Comparison of ENCODE assay signal across 1 cellular context in the genomic region with DNA sequence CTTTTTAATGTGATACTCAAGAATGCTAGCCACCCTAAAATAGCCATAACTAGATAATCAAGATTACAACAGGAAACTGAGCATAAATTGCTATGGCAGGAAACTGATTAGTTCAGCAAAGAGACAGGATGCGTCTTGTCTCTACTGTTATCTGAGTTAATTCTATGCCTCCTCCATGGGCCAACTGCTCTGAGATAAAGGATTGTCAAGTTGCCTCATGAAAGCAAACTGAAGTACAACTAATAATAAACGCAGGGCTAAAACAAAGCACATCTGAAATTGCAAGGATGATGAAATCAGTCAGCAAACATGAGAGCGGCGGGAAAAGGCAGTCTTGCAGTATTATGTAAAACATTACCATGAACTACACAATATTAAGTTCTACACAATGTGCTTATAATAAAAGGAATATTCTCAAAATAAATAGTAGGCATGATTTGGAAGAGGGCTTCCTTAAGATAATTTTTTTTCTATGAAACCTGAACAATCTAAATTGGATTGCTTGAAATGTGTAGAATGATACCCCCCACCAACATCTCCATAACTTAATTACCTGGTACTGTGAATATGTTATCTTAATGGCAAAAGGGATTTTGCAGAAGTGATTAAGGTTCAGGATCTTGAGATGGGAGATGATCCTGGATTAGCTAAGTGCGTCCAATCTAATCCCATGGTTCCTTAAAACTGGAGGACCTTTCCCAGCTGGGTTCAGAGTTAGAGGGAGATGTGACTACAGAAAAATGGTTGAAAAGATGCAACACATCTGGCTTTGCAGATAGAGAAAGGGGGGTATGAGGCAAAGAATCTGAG.
A peak's percentile ranks its signal among the peaks of the same experiment; 100 is the strongest.
TF ChIP-seq lines count a peak whose summit lies in the region.

No MANE protein-coding gene starts in this region.

TF ChIP-seq in K562, 482 proteins besides CTCF, POLR2A, EP300 and RAD21 (continued from another document):
- TF ChIP-seq, protein P1, sequence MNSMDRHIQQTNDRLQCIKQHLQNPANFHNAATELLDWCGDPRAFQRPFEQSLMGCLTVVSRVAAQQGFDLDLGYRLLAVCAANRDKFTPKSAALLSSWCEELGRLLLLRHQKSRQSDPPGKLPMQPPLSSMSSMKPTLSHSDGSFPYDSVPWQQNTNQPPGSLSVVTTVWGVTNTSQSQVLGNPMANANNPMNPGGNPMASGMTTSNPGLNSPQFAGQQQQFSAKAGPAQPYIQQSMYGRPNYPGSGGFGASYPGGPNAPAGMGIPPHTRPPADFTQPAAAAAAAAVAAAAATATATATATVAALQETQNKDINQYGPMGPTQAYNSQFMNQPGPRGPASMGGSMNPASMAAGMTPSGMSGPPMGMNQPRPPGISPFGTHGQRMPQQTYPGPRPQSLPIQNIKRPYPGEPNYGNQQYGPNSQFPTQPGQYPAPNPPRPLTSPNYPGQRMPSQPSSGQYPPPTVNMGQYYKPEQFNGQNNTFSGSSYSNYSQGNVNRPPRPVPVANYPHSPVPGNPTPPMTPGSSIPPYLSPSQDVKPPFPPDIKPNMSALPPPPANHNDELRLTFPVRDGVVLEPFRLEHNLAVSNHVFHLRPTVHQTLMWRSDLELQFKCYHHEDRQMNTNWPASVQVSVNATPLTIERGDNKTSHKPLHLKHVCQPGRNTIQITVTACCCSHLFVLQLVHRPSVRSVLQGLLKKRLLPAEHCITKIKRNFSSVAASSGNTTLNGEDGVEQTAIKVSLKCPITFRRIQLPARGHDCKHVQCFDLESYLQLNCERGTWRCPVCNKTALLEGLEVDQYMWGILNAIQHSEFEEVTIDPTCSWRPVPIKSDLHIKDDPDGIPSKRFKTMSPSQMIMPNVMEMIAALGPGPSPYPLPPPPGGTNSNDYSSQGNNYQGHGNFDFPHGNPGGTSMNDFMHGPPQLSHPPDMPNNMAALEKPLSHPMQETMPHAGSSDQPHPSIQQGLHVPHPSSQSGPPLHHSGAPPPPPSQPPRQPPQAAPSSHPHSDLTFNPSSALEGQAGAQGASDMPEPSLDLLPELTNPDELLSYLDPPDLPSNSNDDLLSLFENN (IDR thresholded peaks at IDR 0.05; ENCODE audit: low read depth in 2 of 2, low read length in 2 of 2), result peak in 1 of 2 experiments; percentile 83; a peak in 2 of 4 replicates
- TF ChIP-seq ZNF584 (CRISPR knock-in tag; IDR thresholded peaks at IDR 0.05; ENCODE audit: low read depth) (peak; percentile 98), RB1 (IDR thresholded peaks at IDR 0.05; ENCODE audit: low read depth) (no peak), NONO (IDR thresholded peaks at IDR 0.05; ENCODE audit: low read depth in 2 of 2, low read length in 1 of 2) (no peak), ETV6 (IDR thresholded peaks at IDR 0.05; ENCODE audit: borderline replicate concordance in 1 of 2, low read depth in 2 of 2, low read length in 1 of 2) (peak in 1 of 2 experiments; percentile 60; a peak in 2 of 4 replicates), ETV6 (CRISPR knock-in tag; IDR thresholded peaks at IDR 0.05; ENCODE audit: borderline replicate concordance) (no peak), MYC (IDR thresholded peaks at IDR 0.05; ENCODE audit: low read depth, low read length) (peak; percentile 70), MYC (CRISPR knock-in tag; IDR thresholded peaks at IDR 0.05; ENCODE audit: borderline replicate concordance, low read depth) (0 out of 2 replicates have a peak, but pooled peaks have one; percentile 66), L3MBTL2 (IDR thresholded peaks at IDR 0.05) (peak; percentile 55; the same call in 1 of the 2 replicates), STAT5B (CRISPR knock-in tag; IDR thresholded peaks at IDR 0.05) (no peak), NBN (IDR thresholded peaks at IDR 0.05; ENCODE audit: low read depth) (peak; percentile 78), NFE2L1 (tag; IDR thresholded peaks at IDR 0.05; ENCODE audit: borderline replicate concordance, low read depth) (no peak), ZNF253 (CRISPR knock-in tag; conservative IDR thresholded peaks at IDR 0.05) (no peak), GATAD2A (IDR thresholded peaks at IDR 0.05) (peak; percentile 60; the same call in 1 of the 2 replicates), HDAC2 (IDR thresholded peaks at IDR 0.05) (peak; percentile 93), ZNF175 (CRISPR knock-in tag; IDR thresholded peaks at IDR 0.05; ENCODE audit: low read depth) (peak; percentile 21; the same call in 1 of the 2 replicates), MBD2 (IDR thresholded peaks at IDR 0.05; ENCODE audit: borderline replicate concordance, low read depth) (peak; percentile 67), MEF2A (IDR thresholded peaks at IDR 0.05; ENCODE audit: control insufficient read depth, low read depth, low read length) (peak; percentile 90), ETV1 (tag; conservative IDR thresholded peaks at IDR 0.05; ENCODE audit: low read depth) (peak; percentile 98)
- TF ChIP-seq, protein P2, sequence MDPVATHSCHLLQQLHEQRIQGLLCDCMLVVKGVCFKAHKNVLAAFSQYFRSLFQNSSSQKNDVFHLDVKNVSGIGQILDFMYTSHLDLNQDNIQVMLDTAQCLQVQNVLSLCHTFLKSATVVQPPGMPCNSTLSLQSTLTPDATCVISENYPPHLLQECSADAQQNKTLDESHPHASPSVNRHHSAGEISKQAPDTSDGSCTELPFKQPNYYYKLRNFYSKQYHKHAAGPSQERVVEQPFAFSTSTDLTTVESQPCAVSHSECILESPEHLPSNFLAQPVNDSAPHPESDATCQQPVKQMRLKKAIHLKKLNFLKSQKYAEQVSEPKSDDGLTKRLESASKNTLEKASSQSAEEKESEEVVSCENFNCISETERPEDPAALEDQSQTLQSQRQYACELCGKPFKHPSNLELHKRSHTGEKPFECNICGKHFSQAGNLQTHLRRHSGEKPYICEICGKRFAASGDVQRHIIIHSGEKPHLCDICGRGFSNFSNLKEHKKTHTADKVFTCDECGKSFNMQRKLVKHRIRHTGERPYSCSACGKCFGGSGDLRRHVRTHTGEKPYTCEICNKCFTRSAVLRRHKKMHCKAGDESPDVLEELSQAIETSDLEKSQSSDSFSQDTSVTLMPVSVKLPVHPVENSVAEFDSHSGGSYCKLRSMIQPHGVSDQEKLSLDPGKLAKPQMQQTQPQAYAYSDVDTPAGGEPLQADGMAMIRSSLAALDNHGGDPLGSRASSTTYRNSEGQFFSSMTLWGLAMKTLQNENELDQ (CRISPR knock-in tag; IDR thresholded peaks at IDR 0.05; ENCODE audit: borderline replicate concordance), result no peak
- TF ChIP-seq, protein P3, sequence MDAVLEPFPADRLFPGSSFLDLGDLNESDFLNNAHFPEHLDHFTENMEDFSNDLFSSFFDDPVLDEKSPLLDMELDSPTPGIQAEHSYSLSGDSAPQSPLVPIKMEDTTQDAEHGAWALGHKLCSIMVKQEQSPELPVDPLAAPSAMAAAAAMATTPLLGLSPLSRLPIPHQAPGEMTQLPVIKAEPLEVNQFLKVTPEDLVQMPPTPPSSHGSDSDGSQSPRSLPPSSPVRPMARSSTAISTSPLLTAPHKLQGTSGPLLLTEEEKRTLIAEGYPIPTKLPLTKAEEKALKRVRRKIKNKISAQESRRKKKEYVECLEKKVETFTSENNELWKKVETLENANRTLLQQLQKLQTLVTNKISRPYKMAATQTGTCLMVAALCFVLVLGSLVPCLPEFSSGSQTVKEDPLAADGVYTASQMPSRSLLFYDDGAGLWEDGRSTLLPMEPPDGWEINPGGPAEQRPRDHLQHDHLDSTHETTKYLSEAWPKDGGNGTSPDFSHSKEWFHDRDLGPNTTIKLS (IDR thresholded peaks at IDR 0.05; ENCODE audit: borderline replicate concordance, low read depth), result peak; percentile 34; the same call in 1 of the 2 replicates
- TF ChIP-seq, protein P4, sequence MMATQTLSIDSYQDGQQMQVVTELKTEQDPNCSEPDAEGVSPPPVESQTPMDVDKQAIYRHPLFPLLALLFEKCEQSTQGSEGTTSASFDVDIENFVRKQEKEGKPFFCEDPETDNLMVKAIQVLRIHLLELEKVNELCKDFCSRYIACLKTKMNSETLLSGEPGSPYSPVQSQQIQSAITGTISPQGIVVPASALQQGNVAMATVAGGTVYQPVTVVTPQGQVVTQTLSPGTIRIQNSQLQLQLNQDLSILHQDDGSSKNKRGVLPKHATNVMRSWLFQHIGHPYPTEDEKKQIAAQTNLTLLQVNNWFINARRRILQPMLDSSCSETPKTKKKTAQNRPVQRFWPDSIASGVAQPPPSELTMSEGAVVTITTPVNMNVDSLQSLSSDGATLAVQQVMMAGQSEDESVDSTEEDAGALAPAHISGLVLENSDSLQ (IDR thresholded peaks at IDR 0.05), result no peak; the same call in 1 of the 2 replicates
- TF ChIP-seq, protein P5, sequence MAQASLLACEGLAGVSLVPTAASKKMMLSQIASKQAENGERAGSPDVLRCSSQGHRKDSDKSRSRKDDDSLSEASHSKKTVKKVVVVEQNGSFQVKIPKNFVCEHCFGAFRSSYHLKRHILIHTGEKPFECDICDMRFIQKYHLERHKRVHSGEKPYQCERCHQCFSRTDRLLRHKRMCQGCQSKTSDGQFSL (CRISPR knock-in tag; IDR thresholded peaks at IDR 0.05), result no peak
- TF ChIP-seq, protein P5 (tag; IDR thresholded peaks at IDR 0.05), result 0 out of 4 replicates have a peak, but pooled peaks of 1 of the 2 experiments have one; percentile 25
- TF ChIP-seq, protein P6, sequence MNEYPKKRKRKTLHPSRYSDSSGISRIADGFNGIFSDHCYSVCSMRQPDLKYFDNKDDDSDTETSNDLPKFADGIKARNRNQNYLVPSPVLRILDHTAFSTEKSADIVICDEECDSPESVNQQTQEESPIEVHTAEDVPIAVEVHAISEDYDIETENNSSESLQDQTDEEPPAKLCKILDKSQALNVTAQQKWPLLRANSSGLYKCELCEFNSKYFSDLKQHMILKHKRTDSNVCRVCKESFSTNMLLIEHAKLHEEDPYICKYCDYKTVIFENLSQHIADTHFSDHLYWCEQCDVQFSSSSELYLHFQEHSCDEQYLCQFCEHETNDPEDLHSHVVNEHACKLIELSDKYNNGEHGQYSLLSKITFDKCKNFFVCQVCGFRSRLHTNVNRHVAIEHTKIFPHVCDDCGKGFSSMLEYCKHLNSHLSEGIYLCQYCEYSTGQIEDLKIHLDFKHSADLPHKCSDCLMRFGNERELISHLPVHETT (CRISPR knock-in tag; conservative IDR thresholded peaks at IDR 0.05 in 1 of 2, IDR thresholded peaks at IDR 0.05 in 1 of 2), result no peak
TF ChIP-seq in K562: peak in this region for 118.
